ENCODE assay signal across 7 cellular contexts in the genomic region with DNA sequence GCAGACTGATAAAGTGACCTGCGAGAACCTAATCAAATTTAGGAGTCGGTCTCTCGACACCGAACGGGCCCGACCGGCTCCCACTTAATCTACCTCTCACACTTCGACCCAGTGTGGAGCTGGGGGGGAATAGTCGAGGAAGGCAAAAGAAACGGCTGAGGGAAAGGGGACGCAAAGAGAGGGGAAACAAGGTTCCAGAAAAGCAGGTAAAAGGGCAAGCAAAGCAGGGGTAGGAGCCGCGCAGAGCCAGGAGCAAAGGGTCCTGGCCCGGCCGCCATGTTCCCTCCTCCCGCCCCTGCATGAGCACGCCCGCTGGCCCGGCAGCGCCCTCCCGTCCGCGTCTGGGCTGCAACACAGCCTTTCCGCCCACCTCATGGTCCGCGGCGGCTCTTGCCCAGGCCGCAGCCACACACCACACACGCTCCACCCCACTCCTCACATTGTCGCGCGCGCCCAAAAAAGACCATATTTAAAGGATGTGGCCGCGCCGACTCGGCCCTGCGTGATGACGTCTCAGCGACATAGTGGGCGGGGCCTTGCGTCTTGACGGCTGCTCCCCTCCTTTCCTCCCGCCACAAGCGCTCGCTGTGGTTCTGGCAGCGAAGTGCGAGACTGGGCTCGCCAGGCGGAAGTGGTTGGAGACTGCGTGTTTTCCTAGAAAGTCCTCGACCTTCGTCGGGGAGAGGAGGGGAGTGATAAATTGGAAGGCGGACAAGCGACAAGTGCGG. TPM values are rescaled to one million over a fixed set of nuclear protein-coding genes. Genes with fewer than 3 reads are reported as not detected.
A peak's percentile ranks its signal among the peaks of the same experiment; 100 is the strongest.
DNase-seq lines count a peak whose midpoint lies in the region; ATAC-seq, FAIRE-seq and TF ChIP-seq lines count a peak whose summit lies in the region.

A gene with protein sequence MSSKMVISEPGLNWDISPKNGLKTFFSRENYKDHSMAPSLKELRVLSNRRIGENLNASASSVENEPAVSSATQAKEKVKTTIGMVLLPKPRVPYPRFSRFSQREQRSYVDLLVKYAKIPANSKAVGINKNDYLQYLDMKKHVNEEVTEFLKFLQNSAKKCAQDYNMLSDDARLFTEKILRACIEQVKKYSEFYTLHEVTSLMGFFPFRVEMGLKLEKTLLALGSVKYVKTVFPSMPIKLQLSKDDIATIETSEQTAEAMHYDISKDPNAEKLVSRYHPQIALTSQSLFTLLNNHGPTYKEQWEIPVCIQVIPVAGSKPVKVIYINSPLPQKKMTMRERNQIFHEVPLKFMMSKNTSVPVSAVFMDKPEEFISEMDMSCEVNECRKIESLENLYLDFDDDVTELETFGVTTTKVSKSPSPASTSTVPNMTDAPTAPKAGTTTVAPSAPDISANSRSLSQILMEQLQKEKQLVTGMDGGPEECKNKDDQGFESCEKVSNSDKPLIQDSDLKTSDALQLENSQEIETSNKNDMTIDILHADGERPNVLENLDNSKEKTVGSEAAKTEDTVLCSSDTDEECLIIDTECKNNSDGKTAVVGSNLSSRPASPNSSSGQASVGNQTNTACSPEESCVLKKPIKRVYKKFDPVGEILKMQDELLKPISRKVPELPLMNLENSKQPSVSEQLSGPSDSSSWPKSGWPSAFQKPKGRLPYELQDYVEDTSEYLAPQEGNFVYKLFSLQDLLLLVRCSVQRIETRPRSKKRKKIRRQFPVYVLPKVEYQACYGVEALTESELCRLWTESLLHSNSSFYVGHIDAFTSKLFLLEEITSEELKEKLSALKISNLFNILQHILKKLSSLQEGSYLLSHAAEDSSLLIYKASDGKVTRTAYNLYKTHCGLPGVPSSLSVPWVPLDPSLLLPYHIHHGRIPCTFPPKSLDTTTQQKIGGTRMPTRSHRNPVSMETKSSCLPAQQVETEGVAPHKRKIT (minus strand): TSS at position 510 of the 728 bp plus-strand sequence. CDS start 1,165 bp downstream, outside the sequence.

- H3K9me3 ChIP-seq in hepatocyte (ENCODE audit: low read depth), result no peaks in the 10 kb centered on the region

- peak; percentile 82 for DNase-seq in GM18507 (ENCODE audit: extremely low spot score, insufficient read length, low read depth)
- peak; percentile 40 for DNase-seq in NCI-H2029 treated with DMSO at 0.1 percent for 48 hours (lab: John Stamatoyannopoulos, UW)
- DNase-seq in T-helper 9 cell, result peak; percentile 93
- DNase-seq in astrocyte of the hippocampus (ENCODE audit: low read depth, low spot score), result peak; percentile 98
- DNase-seq in hepatocyte (ENCODE audit: low spot score), result peak; percentile 97
- DNase-seq in renal cortical epithelial cell (ENCODE audit: low read depth), result peak; percentile 84

- peak within 1 kb of the TSS; percentile 40 for H3K4me3 ChIP-seq in hepatocyte

- TF ChIP-seq CTCF in hepatocyte (IDR thresholded peaks at IDR 0.05; ENCODE audit: poor library complexity), result no peak

- H4K20me1 ChIP-seq in hepatocyte (ENCODE audit: insufficient read depth, poor library complexity, severe bottlenecking), result no peaks in the 10 kb centered on the region

- peak; percentile 89 for ATAC-seq in HG02981 (IDR thresholded peaks at IDR 0.05; ENCODE audit: unreplicated experiment)

- 2% methylated on average over 55 of the region's 57 CpGs for WGBS in hepatocyte (ENCODE audit: low lambda C conversion rate, missing lambda C conversion rate)

- no peaks in the 10 kb centered on the region for H3K36me3 ChIP-seq in hepatocyte (replicated peaks; ENCODE audit: insufficient read depth, low read depth)

- H3K4me1 ChIP-seq in hepatocyte (ENCODE audit: insufficient read depth), result peaks cover 23% of the 10 kb centered on the region

- H3K27me3 ChIP-seq in hepatocyte, result no peaks in the 10 kb centered on the region

- H2AFZ ChIP-seq in hepatocyte, result peak within 1 kb of the TSS; percentile 88

- H3K9me2 ChIP-seq in hepatocyte (replicated peaks; ENCODE audit: insufficient read depth), result no peaks in the 10 kb centered on the region

- FAIRE-seq in GM18507 (lab: Jason Lieb, UNC), result peak; percentile 95

- H3K79me2 ChIP-seq in hepatocyte, result peaks cover 40% of the 10 kb centered on the region

- peak within 1 kb of the TSS; percentile 98 for H3K27ac ChIP-seq in hepatocyte

- H3K4me2 ChIP-seq in hepatocyte, result peak within 1 kb of the TSS; percentile 83

RNA-seq across cellular contexts. Expression of the gene that starts here (rescaled TPM):
- total RNA-seq in hepatocyte (35.4 and 56.3 TPM in 2 replicates), renal cortical epithelial cell (15.5 and 52.8 TPM in 2 replicates)
- 15.8 and 16.5 TPM in 2 replicates for polyA plus RNA-seq in hepatocyte

Comparison
In these comparisons a context has a peak if more than half of its experiments do, and no peak if none do; other contexts are left out.
1. Peak in every context shown above with its lines: DNase-seq, ATAC-seq, H3K4me3 ChIP-seq and H3K27ac ChIP-seq.
2. DNase-seq: peak in every context shown above with its lines; median percentile 98 in astrocyte of the hippocampus; 97 in hepatocyte; 93 in T-helper 9 cell; 84 in renal cortical epithelial cell; 82 in GM18507; 40 in NCI-H2029 treated with DMSO at 0.1 percent for 48 hours.